Comparison of ENCODE assay signal across 34 cellular contexts in genomic region chr2:210915912-210916311, GRCh38.
"Had no signal": no experiment of that assay in that cellular context is flagged by ENCODE, and none has a peak within 500 bp of the region (broad histone marks: within the 10 kb centered on the region; RNA-seq: fewer than 3 reads in every experiment).

No MANE protein-coding gene starts in this region.

- DNase-seq: activated effector memory CD4-positive, alpha-beta T cell treated with anti-CD3 and anti-CD28 coated beads, Interleukin-2, amount 50 U/mL, for 16 hours; activated effector memory CD4-positive, alpha-beta T cell treated with Interleukin-2 at 50 U/mL for 16 hours; activated gamma-delta T cell; activated gamma-delta T cell treated with Interleukin-2 at 50 U/mL for 16 hours; activated naive CD4-positive, alpha-beta T cell; activated naive CD4-positive, alpha-beta T cell treated with anti-CD3 and anti-CD28 coated beads for 36 hours; activated naive CD4-positive, alpha-beta T cell treated with anti-CD3 and anti-CD28 coated beads, Interleukin-2, amount 10 ng/mL, durations not matched to agents 7 days and 5 days; activated naive CD4-positive, alpha-beta T cell treated with anti-CD3 and anti-CD28 coated beads, Interleukin-2, amount 50 U/mL, for 16 hours; activated naive CD4-positive, alpha-beta T cell treated with Interleukin-2 at 50 U/mL for 16 hours; activated naive CD8-positive, alpha-beta T cell treated with anti-CD3 and anti-CD28 coated beads for 36 hours; activated naive CD8-positive, alpha-beta T cell treated with anti-CD3 and anti-CD28 coated beads, Interleukin-2, amount 10 ng/mL, durations not matched to agents 7 days and 5 days; activated naive CD8-positive, alpha-beta T cell treated with anti-CD3 and anti-CD28 coated beads, Interleukin-2, amount 50 U/mL, for 24 hours; activated T-cell treated with anti-CD3 and anti-CD28 coated beads, Interleukin-2, amount 50 U/mL, for 1 hour; activated T-cell treated with anti-CD3 and anti-CD28 coated beads, Interleukin-2, amount 50 U/mL, for 24 hours; activated T-cell treated with anti-CD3 and anti-CD28 coated beads, Interleukin-2, amount 50 U/mL, for 4 hours; activated T-cell treated with anti-CD3 and anti-CD28 coated beads, Interleukin-2, amount 50 U/mL, for 48 hours; activated T-cell treated with anti-CD3 and anti-CD28 coated beads, Interleukin-2, amount 50 U/mL, for 72 hours; adrenal gland; amniotic stem cell; amygdala; anterior cingulate cortex; aorta; body of pancreas; brain microvascular endothelial cell; caudate nucleus; central memory CD4-positive, alpha-beta T cell; cerebellar nuclear complex had no signal

- H3K36me3 ChIP-seq: adrenal gland, ascending aorta, brain microvascular endothelial cell, breast epithelium, cardiac muscle cell had no signal

- FAIRE-seq: astrocyte, bronchial epithelial cell had no signal

- H3K27me3 ChIP-seq: adrenal gland, ascending aorta, body of pancreas, brain microvascular endothelial cell, breast epithelium, cardiac muscle cell had no signal

- H3K4me1 ChIP-seq: adrenal gland, ascending aorta, body of pancreas, breast epithelium had no signal

- H3K27ac ChIP-seq: adrenal gland, ascending aorta, body of pancreas, brain microvascular endothelial cell, breast epithelium, cardiac muscle cell had no signal

- ATAC-seq: activated naive CD4-positive, alpha-beta T cell treated with anti-CD3 and anti-CD28 coated beads, Interleukin-2, amount 50 U/mL, for 72 hours; activated naive CD8-positive, alpha-beta T cell treated with anti-CD3 and anti-CD28 coated beads, Interleukin-2, amount 50 U/mL, for 24 hours; activated T-cell treated with anti-CD3 and anti-CD28 coated beads, Interleukin-2, amount 50 U/mL, for 4 hours; activated T-cell treated with anti-CD3 and anti-CD28 coated beads, Interleukin-2, amount 50 U/mL, for 72 hours; activated T-helper 17 cell treated with anti-CD3 and anti-CD28 coated beads, Interleukin-2, amount 50 U/mL, for 72 hours; body of pancreas had no signal

- H3K9me3 ChIP-seq: adrenal gland, ascending aorta, body of pancreas, breast epithelium had no signal

- H3K4me3 ChIP-seq: adrenal gland, ascending aorta, body of pancreas, breast epithelium, cardiac muscle cell had no signal
